Comparison of ENCODE assay signal across 8 cellular contexts in genomic region chr11:65134240-65134951, GRCh38. TPM values are rescaled to one million over a fixed set of nuclear protein-coding genes. Genes with fewer than 3 reads are reported as not detected.
DNase-seq lines count a peak whose midpoint lies in the region; TF ChIP-seq lines count a peak whose summit lies in the region.

SYVN1 (minus strand) TSS chr11:65134519; CDS start chr11:65133601, 918 bp downstream.

- H3K4me3 ChIP-seq in HAP-1 (peak within 1 kb of the TSS; percentile 72), MG63 (peak within 1 kb of the TSS; percentile 97), SJCRH30 (peak within 1 kb of the TSS; percentile 82), neutrophil (ENCODE audit: low read depth in 1 of 2, low read length in 1 of 2) (peak within 1 kb of the TSS; percentile 74 to 90)

- in situ Hi-C loops in G401 (cut with HindIII; ENCODE audit: low sequenced_read_pairs), result no loop called here
- in situ Hi-C loops in HAP-1 (cut with MboI; ENCODE audit: low sequenced_read_pairs), result no loop called here

- no peaks in the 10 kb centered on the region for H3K27me3 ChIP-seq in HAP-1 (ENCODE audit: low read depth)
- no peaks in the 10 kb centered on the region; the same call in 1 of the 2 replicates for H3K27me3 ChIP-seq in MG63
- H3K27me3 ChIP-seq in SJCRH30, result no peaks in the 10 kb centered on the region
- no peaks in the 10 kb centered on the region for H3K27me3 ChIP-seq in neutrophil

- peaks cover 9% of the 10 kb centered on the region; the same call in 1 of the 2 replicates for H3K4me1 ChIP-seq in HAP-1
- peaks cover 6% of the 10 kb centered on the region; the same call in 1 of the 2 replicates for H3K4me1 ChIP-seq in SJCRH30
- peaks cover 34 to 38% of the 10 kb centered on the region in 2 experiments for H3K4me1 ChIP-seq in neutrophil (ENCODE audit: control insufficient read depth in 1 of 2, insufficient read depth in 1 of 2, low read depth in 1 of 2, low read length in 1 of 2)

- no peaks in the 10 kb centered on the region for H3K9me3 ChIP-seq in HAP-1
- no peaks in the 10 kb centered on the region; the same call in 1 of the 2 replicates for H3K9me3 ChIP-seq in MG63
- H3K9me3 ChIP-seq in SJCRH30 (replicated peaks), result no peaks in the 10 kb centered on the region
- H3K9me3 ChIP-seq in neutrophil, result no peaks in the 10 kb centered on the region

- DNase-seq in G401 (ENCODE audit: low spot score), result peak; percentile 86
- DNase-seq in HAP-1 (ENCODE audit: low spot score in 2 of 2), result peak; percentile 67 to 92
- peak; percentile 90 for DNase-seq in MG63
- DNase-seq in SJCRH30, result peak; percentile 87 to 88
- peak; percentile 91 for DNase-seq in activated gamma-delta T cell treated with anti-CD3 and anti-CD28 coated beads, Interleukin-2, amount 50 U/mL, for 16 hours (ENCODE audit: low read depth)
- peak; percentile 87 for DNase-seq in foreskin melanocyte
- peak; percentile 68 to 98 (median 89) for DNase-seq in substantia nigra (lab: John Stamatoyannopoulos, UW)

- H3K27ac ChIP-seq in SJCRH30 (peak within 1 kb of the TSS; percentile 99), neutrophil (peak within 1 kb of the TSS; percentile 95), substantia nigra (ENCODE audit: low read depth, low read length, poor library complexity, severe bottlenecking) (peak within 1 kb of the TSS; percentile 99)

- H3K36me3 ChIP-seq in HAP-1 (replicated peaks) (peaks cover 29% of the 10 kb centered on the region), MG63 (peaks cover 36% of the 10 kb centered on the region), SJCRH30 (peaks cover 2% of the 10 kb centered on the region), neutrophil (peaks cover 34% of the 10 kb centered on the region)

- peak; percentile 14 for TF ChIP-seq CTCF in neutrophil (IDR thresholded peaks at IDR 0.05)

RNA-seq across cellular contexts. Expression of gene SYVN1, which starts in this region (rescaled TPM):
- total RNA-seq in G401 (2014; rRNA removed; shearing (Covaris generic)), result 6.9 and 16.3 TPM in 2 replicates
- 0.91 and 18.3 TPM in 2 replicates for total RNA-seq in MG63 (2014; rRNA removed; shearing (Covaris generic); ENCODE audit: low replicate concordance)
- 7.8 and 8.4 TPM in 2 replicates for total RNA-seq in SJCRH30 (2014; rRNA removed; shearing (Covaris generic))

Comparison
In these comparisons a context has a peak if more than half of its experiments do, and no peak if none do; other contexts are left out.
1. Peak in every context shown above with its lines: DNase-seq, H3K4me3 ChIP-seq and H3K27ac ChIP-seq.